ENCODE assay signal across 32 cellular contexts in genomic region chr12:66676241-66676640, GRCh38. TPM values are rescaled to one million over a fixed set of nuclear protein-coding genes. Genes with fewer than 3 reads are reported as not detected.
"Had no signal": no experiment of that assay in that cellular context is flagged by ENCODE, and none has a peak within 500 bp of the region (broad histone marks: within the 10 kb centered on the region; RNA-seq: fewer than 3 reads in every experiment).

No MANE protein-coding gene starts in this region.

- H3K36me3 Mint-ChIP-seq: immature natural killer cell, neural progenitor cell had no signal

- H3K4me2 ChIP-seq: neural progenitor cell had no signal

- H3K27ac ChIP-seq: left lung, lower lobe of right lung, neural progenitor cell, neutrophil, ovary, skin epidermis, suprapubic skin, thoracic aorta, tibial artery, upper lobe of right lung had no signal

- H3K9ac ChIP-seq: neural progenitor cell had no signal

- H2AFZ ChIP-seq: neural progenitor cell had no signal

- H3K9me3 Mint-ChIP-seq: naive thymus-derived CD8-positive, alpha-beta T cell; nephron; neural progenitor cell; stimulated activated naive CD8-positive, alpha-beta T cell treated with anti-CD3 and anti-CD28 coated beads, Interleukin-15, Interleukin-2, amounts not matched to agents 100 ng/mL and 50 ng/mL, for 24 hours had no signal

- H3K4me3 ChIP-seq: left lung, lower lobe of right lung, neural progenitor cell, ovary, skin epidermis, suprapubic skin, thoracic aorta, tibial artery, upper lobe of right lung had no signal

- H3K4me1 Mint-ChIP-seq: immature natural killer cell had no signal

- FAIRE-seq: islet of Langerhans, kidney, urothelium cell line had no signal

- DNase-seq: hypothalamus; immature natural killer cell; kidney; left colon; left lung; lower lobe of right lung; mammary epithelial cell; mesenchymal stem cell; naive thymus-derived CD8-positive, alpha-beta T cell; ovary; retina; right cardiac atrium; stimulated activated CD4-positive, alpha-beta T cell treated with anti-CD3 and anti-CD28 coated beads, Interleukin-12 subunit alpha, Interleukin-12 subunit beta, amount 100 ng/mL, for 4 hours; stimulated activated CD4-positive, alpha-beta T cell treated with anti-CD3 and anti-CD28 coated beads, Interleukin-15, amount 100 ng/mL, for 24 hours; stimulated activated CD4-positive, alpha-beta T cell treated with anti-CD3 and anti-CD28 coated beads, Interleukin-2, amount 100 ng/mL, for 24 hours; stimulated activated CD4-positive, alpha-beta T cell treated with anti-CD3 and anti-CD28 coated beads, Interleukin-4, amount 100 ng/mL, for 1 hour; stimulated activated naive CD4-positive, alpha-beta T cell; tibial artery; trophoblast cell; upper lobe of right lung had no signal

- H3K4me1 ChIP-seq: left lung, lower lobe of right lung, suprapubic skin, upper lobe of right lung had no signal

- ATAC-seq: left colon; lower lobe of right lung; naive thymus-derived CD8-positive, alpha-beta T cell; right cardiac atrium; sciatic nerve; upper lobe of right lung had no signal

- H3K36me3 ChIP-seq: left lung, lower lobe of right lung, neural progenitor cell, neutrophil, ovary, suprapubic skin, thoracic aorta, tibial artery, upper lobe of right lung had no signal

- H3K27ac Mint-ChIP-seq: immature natural killer cell; naive thymus-derived CD8-positive, alpha-beta T cell; neural progenitor cell; progenitor cell of endocrine pancreas; stimulated activated naive CD8-positive, alpha-beta T cell treated with anti-CD3 and anti-CD28 coated beads, Interleukin-15, Interleukin-2, amounts not matched to agents 100 ng/mL and 50 ng/mL, for 24 hours had no signal

- H3K27me3 ChIP-seq: left lung, neural progenitor cell, neutrophil, ovary, suprapubic skin, upper lobe of right lung had no signal

- H3K9me3 ChIP-seq: left lung, lower lobe of right lung, neutrophil, ovary, suprapubic skin, thoracic aorta, tibial artery, upper lobe of right lung had no signal

- H3K4me3 Mint-ChIP-seq: immature natural killer cell; naive thymus-derived CD8-positive, alpha-beta T cell; nephron; neural progenitor cell; stimulated activated naive CD8-positive, alpha-beta T cell treated with anti-CD3 and anti-CD28 coated beads, Interleukin-15, Interleukin-2, amounts not matched to agents 100 ng/mL and 50 ng/mL, for 24 hours had no signal

RNA-seq across cellular contexts. Expression of gene GRIP1, which starts 2.6 kb away (rescaled TPM):
- total RNA-seq: pulmonary artery endothelial cell had no signal
